13 cellular contexts compared by ENCODE assay signal in genomic region chr16:82748026-82748425, GRCh38.
DNase-seq lines count a peak whose midpoint lies in the region; ATAC-seq, FAIRE-seq and TF ChIP-seq lines count a peak whose summit lies in the region.
"Had no signal": no experiment of that assay in that cellular context is flagged by ENCODE, and none has a peak within 500 bp of the region (broad histone marks: within the 10 kb centered on the region; RNA-seq: fewer than 3 reads in every experiment).

No MANE protein-coding gene starts in this region.

- no peaks in the 10 kb centered on the region for H3K27me3 ChIP-seq in liver (ENCODE audit: control insufficient read depth in 4 of 4, insufficient read depth in 4 of 4, low read length in 3 of 4)
- H3K27me3 ChIP-seq in HepG2 (ENCODE audit: control insufficient read depth in 1 of 2, insufficient read depth in 2 of 2, low read length in 2 of 2) = no peaks in the 10 kb centered on the region
- H3K27me3 ChIP-seq in body of pancreas = no peaks in the 10 kb centered on the region
- H3K27me3 ChIP-seq in esophagus muscularis mucosa = peaks cover 0 to 13% (median 0%) of the 10 kb centered on the region in 4 donors

- no peaks in the 10 kb centered on the region for H3K9me3 ChIP-seq in liver (ENCODE audit: control insufficient read depth in 4 of 4, low read length in 3 of 4)
- no peaks in the 10 kb centered on the region for H3K9me3 ChIP-seq in HepG2 (ENCODE audit: low read length)
- H3K9me3 ChIP-seq in body of pancreas = no peaks in the 10 kb centered on the region
- H3K9me3 ChIP-seq in esophagus muscularis mucosa = no peaks in the 10 kb centered on the region

- H3K36me3 ChIP-seq in liver (ENCODE audit: control insufficient read depth in 4 of 4, insufficient read depth in 3 of 4, low read depth in 1 of 4, low read length in 3 of 4) = no peaks in the 10 kb centered on the region
- no peaks in the 10 kb centered on the region for H3K36me3 ChIP-seq in HepG2 (replicated peaks in 1 of 2; ENCODE audit: control insufficient read depth in 1 of 2, insufficient read depth in 2 of 2, low read length in 2 of 2)
- H3K36me3 ChIP-seq in body of pancreas (replicated peaks in 1 of 2; ENCODE audit: insufficient read depth in 1 of 2, low read depth in 2 of 2) = no peaks in the 10 kb centered on the region
- no peaks in the 10 kb centered on the region for H3K36me3 ChIP-seq in esophagus muscularis mucosa

- H3K9ac ChIP-seq in liver (ENCODE audit: low read depth in 1 of 2, low read length in 2 of 2) (no peak overlapping the region), HepG2 (ENCODE audit: insufficient read depth, low read depth, low read length) (no peak overlapping the region)

- no peak overlapping the region for H2AFZ ChIP-seq in HepG2 (ENCODE audit: low read length)

- TF ChIP-seq EP300 in HepG2 (IDR thresholded peaks at IDR 0.05; ENCODE audit: low read depth in 2 of 2, low read length in 2 of 2) (no peak), HepG2 (CRISPR knock-in tag; IDR thresholded peaks at IDR 0.05; ENCODE audit: borderline replicate concordance) (no peak), esophagus muscularis mucosa (IDR thresholded peaks at IDR 0.05) (no peak)

- H3K27ac ChIP-seq in liver (ENCODE audit: low read depth in 1 of 2, low read length in 2 of 2) (no peak overlapping the region), HepG2 (ENCODE audit: extremely low read length, insufficient read depth, low read length) (no peak overlapping the region), body of pancreas (peak overlapping the region in 3 of 4 donors; percentile 13 to 21 (median 17)), esophagus muscularis mucosa (replicated peaks in 1 of 4) (no peak overlapping the region)
- H3K27ac ChIP-seq: C4-2B, skin epidermis had no signal

- H3K4me2 ChIP-seq in HepG2 (ENCODE audit: low read depth, low read length) = no peak overlapping the region

- WGBS in liver = 52% methylated on average over 5 of the region's 5 CpGs
- WGBS in HepG2 (ENCODE audit: low lambda C conversion rate) = 2% methylated on average over 5 of the region's 5 CpGs
- 19 to 20% methylated on average over 5 of the region's 5 CpGs for WGBS in body of pancreas, 2 donors
- WGBS in esophagus muscularis mucosa = 27% methylated on average over 5 of the region's 5 CpGs

- CTCF ChIA-PET in HepG2 (lab: Yijun Ruan, JAX; ENCODE audit: low intra/inter-chr PET ratio, low total read pairs) = no interaction called here

- H3K4me1 ChIP-seq in liver (ENCODE audit: control insufficient read depth in 4 of 4, insufficient read depth in 4 of 4, low read length in 3 of 4) (no peaks in the 10 kb centered on the region), HepG2 (ENCODE audit: insufficient read depth, low read length) (no peaks in the 10 kb centered on the region), body of pancreas (peaks cover 7% of the 10 kb centered on the region), esophagus muscularis mucosa (peaks cover 0 to 15% (median 0%) of the 10 kb centered on the region in 4 donors)

- no peak for TF ChIP-seq POLR2A in HepG2 (IDR thresholded peaks at IDR 0.05; ENCODE audit: insufficient read depth in 1 of 2, low read depth in 2 of 2, low read length in 2 of 2)
- TF ChIP-seq POLR2A in body of pancreas (IDR thresholded peaks at IDR 0.05) = no peak
- no peak for TF ChIP-seq POLR2A in esophagus muscularis mucosa (IDR thresholded peaks at IDR 0.05; ENCODE audit: low read depth)

- TF ChIP-seq RAD21 in liver (IDR thresholded peaks at IDR 0.05) (peak; percentile 68 to 69), HepG2 (CRISPR knock-in tag; IDR thresholded peaks at IDR 0.05) (no peak)

- H3K79me2 ChIP-seq in HepG2 (ENCODE audit: insufficient read depth, low read length) = no peaks in the 10 kb centered on the region

- POLR2A ChIA-PET in HepG2 (lab: Yijun Ruan, JAX) = no interaction called here

- no peak for FAIRE-seq in HepG2 (lab: Jason Lieb, UNC)

- no peak for ATAC-seq in HepG2
- peak; percentile 33 for ATAC-seq in body of pancreas
- no peak for ATAC-seq in HG03139 (IDR thresholded peaks at IDR 0.05; ENCODE audit: unreplicated experiment)

- TF ChIP-seq CTCF in liver (IDR thresholded peaks at IDR 0.05; ENCODE audit: low read depth, low read length, missing input control) (peak; percentile 28), HepG2 (CRISPR knock-in tag; IDR thresholded peaks at IDR 0.05) (no peak), body of pancreas (IDR thresholded peaks at IDR 0.05) (peak in 2 of 7 experiments; percentile 7 to 16), esophagus muscularis mucosa (IDR thresholded peaks at IDR 0.05) (peak in 1 of 3 experiments; percentile 16)

- intact Hi-C loops in HepG2 (cut with micrococcal nuclease; ENCODE audit: unreplicated experiment) (no loop called here), body of pancreas (cut with DNase I) (no loop called here), esophagus muscularis mucosa (cut with DNase I) (no loop called here)

- DNase-seq in HepG2 (ENCODE audit: low spot score) (no peak), body of pancreas (peak; percentile 14 to 46 (median 24)), iris pigment epithelial cell (ENCODE audit: low read depth) (peak; percentile 84), NCI-H774 (lab: John Stamatoyannopoulos, UW) (no peak), NCI-H2107 treated with DMSO at 0.1 percent for 48 hours (lab: John Stamatoyannopoulos, UW; ENCODE audit: unreplicated experiment) (no peak), esophagus muscularis mucosa (ENCODE audit: extremely low spot score) (no peak)
- DNase-seq: activated CD4-positive, alpha-beta T cell treated with anti-CD3 and anti-CD28 coated beads, Interleukin-2, amount 50 U/mL, for 1 hour; activated naive CD4-positive, alpha-beta T cell treated with anti-CD3 and anti-CD28 coated beads for 36 hours; NCI-H226 had no signal

- H4K20me1 ChIP-seq in HepG2 (ENCODE audit: insufficient read depth, low read length) = no peaks in the 10 kb centered on the region

- H3K4me3 ChIP-seq in liver (ENCODE audit: low read depth in 1 of 3, low read length in 3 of 3) (no peak overlapping the region), HepG2 (replicated peaks in 1 of 3; ENCODE audit: insufficient read depth in 1 of 3, low read depth in 2 of 3, low read length in 3 of 3) (no peak overlapping the region), body of pancreas (no peak overlapping the region), esophagus muscularis mucosa (no peak overlapping the region)
- H3K4me3 ChIP-seq: skin epidermis had no signal

- in situ Hi-C loops in HepG2 (cut with HindIII; ENCODE audit: extremely low pct_ligation_motif_present, low pct_unique_long_range_greater_than_20kb) = no loop called here

- no TSS peak for BruUV-seq in HepG2 (replicated peaks; lab: Mats Ljungman, UMichigan)

TF ChIP-seq in liver, 16 proteins besides CTCF, POLR2A, EP300 and RAD21 (continues in another document):
- no peak for TF ChIP-seq REST (IDR thresholded peaks at IDR 0.05)
- no peak for TF ChIP-seq RXRA (IDR thresholded peaks at IDR 0.05)
- TF ChIP-seq EGR1 (IDR thresholded peaks at IDR 0.05; ENCODE audit: low read depth in 2 of 2) = no peak
- no peak for TF ChIP-seq NR2F2 (IDR thresholded peaks at IDR 0.05)

TF ChIP-seq in HepG2, 621 proteins besides CTCF, POLR2A, EP300 and RAD21:
- TF ChIP-seq HNF4A (CRISPR knock-in tag; IDR thresholded peaks at IDR 0.05) (no peak), ZFP90 (CRISPR knock-in tag; IDR thresholded peaks at IDR 0.05; ENCODE audit: borderline replicate concordance) (no peak), KLF15 (CRISPR knock-in tag; IDR thresholded peaks at IDR 0.05; ENCODE audit: borderline replicate concordance) (no peak)
TF ChIP-seq in HepG2: peak in this region for 0.

Comparison
In these comparisons a context has a peak if more than half of its experiments do, and no peak if none do; other contexts are left out.
1. H3K27ac ChIP-seq: peak in body of pancreas (3 of 4); none in liver (0 of 2), HepG2 (single experiment) and esophagus muscularis mucosa (0 of 4).
2. DNase-seq: peak in body of pancreas (4 of 4) and iris pigment epithelial cell (single experiment); none in HepG2 (single experiment), NCI-H774 (single experiment), NCI-H2107 treated with DMSO at 0.1 percent for 48 hours (single experiment) and esophagus muscularis mucosa (single experiment).